17 cellular contexts compared by ENCODE assay signal in the genomic region with DNA sequence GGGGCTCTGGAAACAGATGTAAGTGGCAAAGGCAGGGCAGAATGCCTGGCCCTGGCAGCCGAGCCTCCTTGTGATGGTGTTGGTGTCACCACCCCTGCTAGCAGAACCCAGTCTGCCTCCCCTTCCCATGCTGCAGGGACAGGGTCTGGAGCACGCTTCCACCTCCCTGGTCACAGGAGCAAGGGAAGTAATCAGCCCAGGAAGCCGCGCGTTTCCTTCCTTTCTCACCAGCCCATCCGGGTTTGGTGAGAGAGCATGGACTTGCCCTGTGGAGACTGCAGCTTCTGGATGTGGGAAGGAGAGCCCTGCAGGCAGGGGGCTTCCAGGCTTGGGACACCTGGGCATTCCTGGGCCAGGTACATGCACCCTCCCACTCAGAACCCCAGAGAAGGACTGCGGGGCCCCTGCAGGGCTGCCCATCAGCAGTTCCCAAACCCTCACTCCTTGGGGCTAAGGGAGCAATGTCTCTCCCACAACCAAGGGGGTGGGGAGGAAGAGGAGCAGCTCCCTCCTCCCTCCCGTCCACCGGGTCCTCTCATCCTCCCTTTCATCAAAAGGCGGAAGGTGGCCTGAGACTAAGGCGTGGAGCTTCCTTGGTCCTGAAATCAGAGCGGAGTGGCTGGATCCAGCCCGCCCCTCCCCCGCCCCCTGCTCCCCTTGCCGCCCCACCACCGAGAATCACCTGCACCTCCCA. TPM values are rescaled to one million over a fixed set of nuclear protein-coding genes. Genes with fewer than 3 reads are reported as not detected.
DNase-seq lines count a peak whose midpoint lies in the region; ATAC-seq and TF ChIP-seq lines count a peak whose summit lies in the region.
"Had no signal": no experiment of that assay in that cellular context is flagged by ENCODE, and none has a peak within 500 bp of the region (broad histone marks: within the 10 kb centered on the region; RNA-seq: fewer than 3 reads in every experiment).

No MANE protein-coding gene starts in this region.

- H3K4me3 ChIP-seq in A673 (ENCODE audit: low read depth, low read length, poor library complexity, severe bottlenecking) (no peak overlapping the region), iPS-20b (ENCODE audit: low read length) (no peak overlapping the region), psoas muscle (peak overlapping the region; percentile 59)
- no peak overlapping the region for H3K4me3 ChIP-seq in effector memory CD4-positive, alpha-beta T cell (ENCODE audit: insufficient read depth, low read depth, low read length, poor library complexity, severe bottlenecking)

- H3K36me3 Mint-ChIP-seq in brain: peaks cover 10% of the 10 kb centered on the region
- H3K36me3 Mint-ChIP-seq: stimulated activated memory B cell treated with anti-CD40 and anti-IgM and Interleukin-4, amounts not matched to agents 10 μg/mL and 1 μg/mL and 100 μg/mL, for 72 hours had no signal

- peak overlapping the region; percentile 75 for H3K27ac ChIP-seq in A673 (ENCODE audit: low read depth, low read length, poor library complexity, severe bottlenecking)
- peak overlapping the region; percentile 99 for H3K27ac ChIP-seq in iPS-20b (ENCODE audit: low read length)
- peak overlapping the region; percentile 65 for H3K27ac ChIP-seq in psoas muscle
- H3K27ac ChIP-seq in effector memory CD4-positive, alpha-beta T cell (ENCODE audit: insufficient read depth, low read length, poor library complexity, severe bottlenecking): no peak overlapping the region
- H3K27ac ChIP-seq: KMS-11 had no signal

- no peak for ATAC-seq in psoas muscle
- ATAC-seq in HG03175 (IDR thresholded peaks at IDR 0.05; ENCODE audit: unreplicated experiment): no peak
- ATAC-seq: effector memory CD8-positive, alpha-beta T cell; HCT116; stimulated activated memory B cell treated with anti-CD40 and anti-IgM and Interleukin-4, amounts not matched to agents 10 μg/mL and 1 μg/mL and 100 μg/mL, for 72 hours had no signal

- peaks cover 25% of the 10 kb centered on the region for H3K4me1 ChIP-seq in A673 (ENCODE audit: insufficient read depth, low read length, poor library complexity, severe bottlenecking)
- H3K4me1 ChIP-seq in iPS-20b (ENCODE audit: insufficient read depth, low read length): peaks cover 32% of the 10 kb centered on the region
- H3K4me1 ChIP-seq in psoas muscle: no peaks in the 10 kb centered on the region
- peaks cover 13% of the 10 kb centered on the region for H3K4me1 ChIP-seq in effector memory CD4-positive, alpha-beta T cell (ENCODE audit: control insufficient read depth, insufficient read depth, low read length, poor library complexity, severe bottlenecking)

- H3K27me3 Mint-ChIP-seq in brain: peaks cover under 1% of the 10 kb centered on the region
- H3K27me3 Mint-ChIP-seq: activated naive CD8-positive, alpha-beta T cell had no signal

- TF ChIP-seq CTCF in A673 (conservative IDR thresholded peaks at IDR 0.05; ENCODE audit: low read depth, low read length) (no peak), brain (conservative IDR thresholded peaks at IDR 0.05) (no peak), psoas muscle (IDR thresholded peaks at IDR 0.05) (no peak)

- H3K9me3 Mint-ChIP-seq in brain: peaks cover 15 to 26% (median 16%) of the 10 kb centered on the region in 5 experiments

- H3K4me3 Mint-ChIP-seq in brain: no peak overlapping the region
- H3K4me3 Mint-ChIP-seq: activated naive CD8-positive, alpha-beta T cell; effector memory CD8-positive, alpha-beta T cell; stimulated activated memory B cell treated with anti-CD40 and anti-IgM and Interleukin-4, amounts not matched to agents 10 μg/mL and 1 μg/mL and 100 μg/mL, for 72 hours had no signal

- POLR2A ChIA-PET in A673 (lab: Charles Lee; ENCODE audit: low non-redundant PET): no interaction called here

- H3K27me3 ChIP-seq in A673 (replicated peaks; ENCODE audit: insufficient read depth, low read depth, low read length, poor library complexity): no peaks in the 10 kb centered on the region
- no peaks in the 10 kb centered on the region for H3K27me3 ChIP-seq in iPS-20b (ENCODE audit: insufficient read depth, low read length)
- H3K27me3 ChIP-seq in psoas muscle (ENCODE audit: insufficient read depth in 3 of 3, low read length in 2 of 3): no peaks in the 10 kb centered on the region
- no peaks in the 10 kb centered on the region for H3K27me3 ChIP-seq in effector memory CD4-positive, alpha-beta T cell (replicated peaks; ENCODE audit: control insufficient read depth, insufficient read depth, low read length, poor library complexity, severe bottlenecking)

- peak overlapping the region; percentile 72; the same call in 1 of the 2 replicates for H3K9ac ChIP-seq in iPS-20b (ENCODE audit: low read depth, low read length)
- H3K9ac ChIP-seq: KMS-11 had no signal

- no peaks in the 10 kb centered on the region for H3K9me3 ChIP-seq in A673 (ENCODE audit: low read depth, low read length, poor library complexity, severe bottlenecking)
- peaks cover 15% of the 10 kb centered on the region for H3K9me3 ChIP-seq in iPS-20b (ENCODE audit: insufficient read depth, low read depth, low read length)
- H3K9me3 ChIP-seq in psoas muscle: no peaks in the 10 kb centered on the region
- no peaks in the 10 kb centered on the region for H3K9me3 ChIP-seq in effector memory CD4-positive, alpha-beta T cell (ENCODE audit: control insufficient read depth, low read length)

- peaks cover 50% of the 10 kb centered on the region for H3K4me1 Mint-ChIP-seq in brain

- intact Hi-C loops in A673 (cut with micrococcal nuclease; ENCODE audit: unreplicated experiment) (no loop called here), psoas muscle (cut with DNase I) (no loop called here)

- CTCF ChIA-PET in A673 (lab: Charles Lee): no interaction called here

- 62 to 69% (median 62%) methylated on average over 14 to 16 of the region's 16 CpGs for WGBS in psoas muscle, 3 donors

- BruUV-seq in A673 (replicated peaks; lab: Mats Ljungman, UMichigan): no TSS peak

- DNase-seq in A673 (ENCODE audit: low spot score): no peak
- peak in 1 of 2 donors; percentile 60 for DNase-seq in psoas muscle
- DNase-seq in stimulated activated CD8-positive, alpha-beta memory T cell treated with anti-CD3 and anti-CD28 coated beads, Interleukin-4, amount 100 ng/mL, for 48 hours: no peak
- no peak for DNase-seq in NCI-H510A treated with DMSO at 0.1 percent for 48 hours (lab: John Stamatoyannopoulos, UW)
- no peak for DNase-seq in effector memory CD4-positive, alpha-beta T cell
- DNase-seq: Calu3; effector memory CD8-positive, alpha-beta T cell; NCI-H2081 had no signal

- no peaks in the 10 kb centered on the region for H3K36me3 ChIP-seq in A673 (ENCODE audit: insufficient read depth, low read length, poor library complexity, severe bottlenecking)
- no peaks in the 10 kb centered on the region for H3K36me3 ChIP-seq in iPS-20b (ENCODE audit: insufficient read depth, low read depth, low read length)
- H3K36me3 ChIP-seq in psoas muscle (ENCODE audit: insufficient read depth in 1 of 2, low read depth in 1 of 2): no peaks in the 10 kb centered on the region
- no peaks in the 10 kb centered on the region for H3K36me3 ChIP-seq in effector memory CD4-positive, alpha-beta T cell (ENCODE audit: control insufficient read depth, insufficient read depth, low read length)

- H3K27ac Mint-ChIP-seq in brain: peak overlapping the region in 3 of 5 experiments; percentile 43 to 98 (median 85)
- H3K27ac Mint-ChIP-seq: activated naive CD8-positive, alpha-beta T cell; effector memory CD8-positive, alpha-beta T cell; stimulated activated memory B cell treated with anti-CD40 and anti-IgM and Interleukin-4, amounts not matched to agents 10 μg/mL and 1 μg/mL and 100 μg/mL, for 72 hours had no signal

RNA-seq across cellular contexts. Expression of gene MMRN2, which starts 1.8 kb away (rescaled TPM):
- total RNA-seq in A673 (2021): 0.09 TPM in 1 of 2 replicates, not detected in the other
- 11.5 TPM for polyA plus RNA-seq in brain (ENCODE audit: insufficient read depth, low read depth, low replicate concordance)
- total RNA-seq in psoas muscle: 10 to 100 TPM; 16.4 to 29.0 (median 21.3) TPM
- polyA plus RNA-seq in psoas muscle: 10 to 100 TPM; 12.0 to 15.4 (median 15.2) TPM
- total RNA-seq: Calu3; T-helper 2 cell treated with Interferon-gamma antibody and Interleukin-4, amounts not matched to agents 100 ng/mL and 5 ng/mL, for 36 hours had no signal

RNA-seq across cellular contexts. Expression of gene SNCG, which starts 2.8 kb away (rescaled TPM):
- total RNA-seq in A673 (2021) (not detected in 2 replicates), psoas muscle (10 to 100 TPM in 1 of 4 donors, 1 to 10 TPM in 3; 5.8 to 11.9 (median 9.0) TPM)
- polyA plus RNA-seq in brain (ENCODE audit: insufficient read depth, low read depth, low replicate concordance) (154 TPM), psoas muscle (10 to 100 TPM; 11.0 to 21.3 (median 14.8) TPM)
- total RNA-seq: T-helper 2 cell treated with Interferon-gamma antibody and Interleukin-4, amounts not matched to agents 100 ng/mL and 5 ng/mL, for 36 hours had no signal

RNA-seq across cellular contexts. Expression of gene ADIRF, which starts 12.6 kb away (rescaled TPM):
- total RNA-seq in A673 (2021): not detected in 2 replicates
- polyA plus RNA-seq in brain (ENCODE audit: insufficient read depth, low read depth, low replicate concordance): 84.5 TPM
- 10 to 100 TPM; 19.1 to 37.8 (median 26.7) TPM for total RNA-seq in psoas muscle
- polyA plus RNA-seq in psoas muscle: 10 to 100 TPM; 34.9 to 69.5 (median 42.5) TPM
- total RNA-seq: Calu3; T-helper 2 cell treated with Interferon-gamma antibody and Interleukin-4, amounts not matched to agents 100 ng/mL and 5 ng/mL, for 36 hours had no signal
- polyA plus RNA-seq: neural cell had no signal

Comparison
In these comparisons a context has a peak if more than half of its experiments do, and no peak if none do; other contexts are left out.
1. RNA of gene MMRN2, which starts 1.8 kb away (total RNA-seq): 16.4 to 29.0 TPM in psoas muscle; 0.09 TPM in A673; every median in the first group is over 10 times any median in the second.
2. RNA of gene ADIRF, which starts 12.6 kb away (total RNA-seq): 19.1 to 37.8 TPM in psoas muscle; not detected in A673; every median in the first group is over 10 times any median in the second.